In genomic region chr5:37900692-37901091, GRCh38 we compare ENCODE assay signal across 10 cellular contexts.
DNase-seq lines count a peak whose midpoint lies in the region; ATAC-seq and TF ChIP-seq lines count a peak whose summit lies in the region.
"Had no signal": no experiment of that assay in that cellular context is flagged by ENCODE, and none has a peak within 500 bp of the region (broad histone marks: within the 10 kb centered on the region; RNA-seq: fewer than 3 reads in every experiment).

No MANE protein-coding gene starts in this region.

- H3K27me3 Mint-ChIP-seq in progenitor cell of endocrine pancreas, result no peaks in the 10 kb centered on the region
- H3K27me3 Mint-ChIP-seq: CD4-positive, CD25-positive, alpha-beta regulatory T cell had no signal

- intact Hi-C loops in head of caudate nucleus (cut with DNase I) (loop anchor here (10.0 kb wide), 1 partner anchor 186 kb away; no protein-coding TSS in a partner anchor), tibial artery (cut with DNase I; ENCODE audit: low total_unique reads) (no loop called here)

- POLR2A ChIA-PET in RWPE1 (lab: Yijun Ruan, JAX; ENCODE audit: low non-redundant PET), result no interaction called here

- ATAC-seq in GM18873 (IDR thresholded peaks at IDR 0.05; ENCODE audit: low FRiP score, unreplicated experiment) (no peak), GM21786 (IDR thresholded peaks at IDR 0.05; ENCODE audit: unreplicated experiment) (no peak)
- ATAC-seq: T-helper 17 cell had no signal

- H3K4me3 Mint-ChIP-seq in progenitor cell of endocrine pancreas (ENCODE audit: low read depth), result no peak overlapping the region
- H3K4me3 Mint-ChIP-seq: CD4-positive, CD25-positive, alpha-beta regulatory T cell; T-helper 17 cell had no signal

- TF ChIP-seq CTCF in RWPE1 (conservative IDR thresholded peaks at IDR 0.05; ENCODE audit: low read depth) (no peak), tibial artery (IDR thresholded peaks at IDR 0.05) (no peak), progenitor cell of endocrine pancreas (IDR thresholded peaks at IDR 0.05; ENCODE audit: unreplicated experiment) (no peak)

- no peaks in the 10 kb centered on the region for H3K4me1 ChIP-seq in tibial artery

- no peak overlapping the region for H3K4me3 ChIP-seq in tibial artery

- CTCF ChIA-PET in RWPE1 (lab: Yijun Ruan, JAX), result no interaction called here

- no peaks in the 10 kb centered on the region for H3K27me3 ChIP-seq in tibial artery

- peaks cover 7% of the 10 kb centered on the region for H3K9me3 Mint-ChIP-seq in progenitor cell of endocrine pancreas (ENCODE audit: low read depth)

- H3K36me3 ChIP-seq in tibial artery, result no peaks in the 10 kb centered on the region

- H3K27ac Mint-ChIP-seq in progenitor cell of endocrine pancreas, result no peak overlapping the region
- H3K27ac Mint-ChIP-seq: CD4-positive, CD25-positive, alpha-beta regulatory T cell; T-helper 17 cell had no signal

- no peaks in the 10 kb centered on the region for H3K36me3 Mint-ChIP-seq in progenitor cell of endocrine pancreas (ENCODE audit: insufficient read depth)
- H3K36me3 Mint-ChIP-seq: CD4-positive, CD25-positive, alpha-beta regulatory T cell had no signal

- no peak overlapping the region for H3K27ac ChIP-seq in RWPE1
- H3K27ac ChIP-seq in tibial artery, result no peak overlapping the region

- no peaks in the 10 kb centered on the region for H3K9me3 ChIP-seq in tibial artery

- no peaks in the 10 kb centered on the region for H3K4me1 Mint-ChIP-seq in progenitor cell of endocrine pancreas (ENCODE audit: low read depth)
- H3K4me1 Mint-ChIP-seq: CD4-positive, CD25-positive, alpha-beta regulatory T cell; T-helper 17 cell had no signal

- peak; percentile 13 to 25 for DNase-seq in NCI-H526 (lab: John Stamatoyannopoulos, UW)
- DNase-seq in NCI-H526 treated with DMSO at 0.1 percent for 48 hours (lab: John Stamatoyannopoulos, UW), result no peak
- DNase-seq in RWPE1 (ENCODE audit: low spot score), result peak; percentile 25
- DNase-seq in head of caudate nucleus, result peak; percentile 8 to 81 (median 50)
- peak; percentile 59 to 71 for DNase-seq in tibial artery
- DNase-seq in progenitor cell of endocrine pancreas (ENCODE audit: low spot score, unreplicated experiment), result no peak
- DNase-seq: CD4-positive, CD25-positive, alpha-beta regulatory T cell; T-helper 17 cell had no signal

Comparison
In these comparisons a context has a peak if more than half of its experiments do, and no peak if none do; other contexts are left out.
1. DNase-seq: peak in NCI-H526 (2 of 2), RWPE1 (single experiment), head of caudate nucleus (42 of 42) and tibial artery (2 of 2); none in NCI-H526 treated with DMSO at 0.1 percent for 48 hours (single experiment) and progenitor cell of endocrine pancreas (single experiment).